2 cellular contexts compared by ENCODE assay signal in genomic region chr17:16789622-16790021, GRCh38.
DNase-seq lines count a peak whose midpoint lies in the region; ATAC-seq and TF ChIP-seq lines count a peak whose summit lies in the region.
"Not testable (repeated sequence)": the region's sequence is repeated elsewhere in the genome, so short reads cannot be mapped to it uniquely, and the experiment has no call there.

No MANE protein-coding gene starts in this region.

- TF ChIP-seq POLR2A in right lobe of liver (IDR thresholded peaks at IDR 0.05), result not testable (repeated sequence)

- H3K27ac ChIP-seq in right lobe of liver, result not testable (repeated sequence)

- H3K36me3 ChIP-seq in right lobe of liver, result not testable (repeated sequence)

- 67% methylated on average over 1 of the region's 3 CpGs for WGBS in right lobe of liver (ENCODE audit: insufficient coverage, low coverage, low lambda C conversion rate, missing lambda C conversion rate)

- H3K9me3 ChIP-seq in right lobe of liver, result not testable (repeated sequence)

- DNase-seq in left lobe of liver (ENCODE audit: low spot score); right lobe of liver: not testable (repeated sequence)

- not testable (repeated sequence) for H3K4me1 ChIP-seq in right lobe of liver

- peak; percentile 72 for ATAC-seq in left lobe of liver
- ATAC-seq in right lobe of liver, result peak in 3 of 4 donors; percentile 17 to 51 (median 34)

- H3K27me3 ChIP-seq in right lobe of liver, result not testable (repeated sequence)

- intact Hi-C loops in right lobe of liver (cut with DNase I), result not testable (repeated sequence)

- H3K4me3 ChIP-seq in right lobe of liver, result not testable (repeated sequence)

- not testable (repeated sequence) for TF ChIP-seq CTCF in right lobe of liver (IDR thresholded peaks at IDR 0.05)
